In the genomic region with DNA sequence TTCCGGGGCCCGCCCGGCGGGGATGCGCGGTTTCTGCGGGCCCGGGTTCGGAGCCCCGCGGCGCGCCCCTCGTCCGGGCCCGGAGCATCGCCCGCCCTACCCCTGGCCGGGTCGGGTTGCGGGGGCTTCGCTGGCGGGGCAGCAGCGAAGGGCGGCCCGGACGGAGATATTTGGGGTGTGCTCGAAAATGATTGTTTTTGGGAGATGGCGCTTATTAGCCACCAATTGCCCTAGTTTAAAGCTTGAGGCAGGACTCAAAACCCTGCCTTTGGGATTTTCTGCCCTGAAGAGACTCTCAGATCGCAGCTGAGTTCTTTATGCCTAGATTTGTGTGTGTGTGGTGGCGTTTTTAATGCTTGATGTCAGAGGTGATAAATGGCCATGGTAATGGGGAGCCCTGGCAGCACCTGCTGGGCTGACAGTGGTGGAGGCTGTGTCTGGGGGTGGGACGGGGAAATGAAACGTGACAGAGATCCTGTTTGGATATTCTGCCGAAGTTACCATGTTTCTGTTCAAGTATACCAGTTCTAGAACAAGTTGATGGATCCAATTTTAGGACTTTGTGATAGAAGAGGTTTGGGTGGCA, we compare ENCODE assay signal across 8 cellular contexts. TPM values are rescaled to one million over a fixed set of nuclear protein-coding genes. Genes with fewer than 3 reads are reported as not detected.
A peak's percentile ranks its signal among the peaks of the same experiment; 100 is the strongest.
DNase-seq lines count a peak whose midpoint lies in the region; ATAC-seq and TF ChIP-seq lines count a peak whose summit lies in the region.

No MANE protein-coding gene starts in this region.

- H3K4me3 ChIP-seq in fibroblast of the aortic adventitia (ENCODE audit: low read depth, low read length) (peak overlapping the region; percentile 90), prostate gland (peak overlapping the region; percentile 64 to 92)

- no peaks in the 10 kb centered on the region for H3K36me3 ChIP-seq in prostate gland

- peaks cover 2% of the 10 kb centered on the region for H3K27me3 Mint-ChIP-seq in activated CD8-positive, alpha-beta T cell treated with anti-CD3 and anti-CD28 coated beads for 36 hours

- no peak for TF ChIP-seq POLR2A in prostate gland (IDR thresholded peaks at IDR 0.05)

- ATAC-seq in HG03460 (IDR thresholded peaks at IDR 0.05; ENCODE audit: unreplicated experiment) = peak; percentile 17
- ATAC-seq in activated CD8-positive, alpha-beta T cell treated with anti-CD3 and anti-CD28 coated beads for 36 hours = no peak
- no peak for ATAC-seq in HG03520 (IDR thresholded peaks at IDR 0.05; ENCODE audit: unreplicated experiment)

- H3K27ac ChIP-seq in prostate gland = peak overlapping the region; percentile 70 to 77

- WGBS in prostate gland = under 1% methylated on average over 9 of the region's 34 CpGs

- no peaks in the 10 kb centered on the region for H3K36me3 Mint-ChIP-seq in activated CD8-positive, alpha-beta T cell treated with anti-CD3 and anti-CD28 coated beads for 36 hours (ENCODE audit: low read depth)

- peak overlapping the region; percentile 81 for H3K4me3 Mint-ChIP-seq in activated CD8-positive, alpha-beta T cell treated with anti-CD3 and anti-CD28 coated beads for 36 hours

- H3K9me3 Mint-ChIP-seq in activated CD8-positive, alpha-beta T cell treated with anti-CD3 and anti-CD28 coated beads for 36 hours = no peaks in the 10 kb centered on the region

- POLR2A ChIA-PET in activated CD8-positive, alpha-beta T cell treated with anti-CD3 and anti-CD28 coated beads for 36 hours (lab: Charles Lee) = interaction anchor here (0.6 to 1.7 kb wide), 6 partner anchors 19 to 186 kb away, joined by 3 to 6 read pairs (median 3); partner anchors contain the start of genes HTD2 and RPP14

- intact Hi-C loops in activated CD8-positive, alpha-beta T cell treated with anti-CD3 and anti-CD28 coated beads for 36 hours (cut with micrococcal nuclease) = loop anchor here (5.0 kb wide), 1 partner anchor 40 kb away; no protein-coding TSS in a partner anchor
- intact Hi-C loops in prostate gland (cut with DNase I) = loop anchor here (5.0 kb wide), 3 partner anchors 40 to 160 kb away; partner anchors contain the start of gene PXK

- H3K4me1 Mint-ChIP-seq in activated CD8-positive, alpha-beta T cell treated with anti-CD3 and anti-CD28 coated beads for 36 hours (ENCODE audit: low read depth) = peaks cover 41% of the 10 kb centered on the region

- CTCF ChIA-PET in activated CD8-positive, alpha-beta T cell treated with anti-CD3 and anti-CD28 coated beads for 36 hours (lab: Charles Lee) = interaction anchor here (0.7 to 3.9 kb wide), 18 partner anchors 9 to 221 kb away, joined by 3 to 30 read pairs (median 4); partner anchors contain the start of genes HTD2 and RPP14

- peak overlapping the region; percentile 89 for H3K27ac Mint-ChIP-seq in activated CD8-positive, alpha-beta T cell treated with anti-CD3 and anti-CD28 coated beads for 36 hours

- no peaks in the 10 kb centered on the region for H3K9me3 ChIP-seq in prostate gland

- DNase-seq in NCI-H146 (lab: John Stamatoyannopoulos, UW) = peak; percentile 35
- DNase-seq in NCI-H146 treated with DMSO at 0.1 percent for 48 hours (lab: John Stamatoyannopoulos, UW; ENCODE audit: unreplicated experiment) = no peak
- peak; percentile 53 for DNase-seq in activated CD8-positive, alpha-beta T cell treated with anti-CD3 and anti-CD28 coated beads for 36 hours
- DNase-seq in fibroblast of the aortic adventitia (ENCODE audit: low read depth) = no peak
- DNase-seq in prostate gland (ENCODE audit: low spot score) = no peak
- DNase-seq in middle frontal gyrus (ENCODE audit: extremely low spot score, low spot score) = no peak

- no peaks in the 10 kb centered on the region for H3K27me3 ChIP-seq in prostate gland (replicated peaks; ENCODE audit: insufficient read depth)

- no peak for TF ChIP-seq CTCF in activated CD8-positive, alpha-beta T cell treated with anti-CD3 and anti-CD28 coated beads for 36 hours (IDR thresholded peaks at IDR 0.05)
- TF ChIP-seq CTCF in fibroblast of the aortic adventitia (IDR thresholded peaks at IDR 0.05; ENCODE audit: insufficient read depth, low read length) (no peak), prostate gland (IDR thresholded peaks at IDR 0.05) (no peak)

- H3K4me1 ChIP-seq in prostate gland (replicated peaks) = peaks cover 7% of the 10 kb centered on the region

RNA-seq across cellular contexts. Expression of gene KCTD6, which starts 0.6 kb away (rescaled TPM):
- total RNA-seq in activated CD8-positive, alpha-beta T cell treated with anti-CD3 and anti-CD28 coated beads for 36 hours = 1 to 10 TPM; 5.6 to 5.8 TPM
- total RNA-seq in fibroblast of the aortic adventitia (ENCODE audit: low replicate concordance) = 17.8 and 17.9 TPM in 2 replicates
- total RNA-seq in prostate gland = 10 to 100 TPM in 1 of 2 donors, 1 to 10 TPM in 1; 7.2 to 14.9 TPM

RNA-seq across cellular contexts. Expression of gene ACOX2, which starts 44.5 kb away (rescaled TPM):
- total RNA-seq in activated CD8-positive, alpha-beta T cell treated with anti-CD3 and anti-CD28 coated beads for 36 hours = not detected
- total RNA-seq in fibroblast of the aortic adventitia (ENCODE audit: low replicate concordance) (19.2 and 29.5 TPM in 2 replicates), prostate gland (10 to 100 TPM; 19.7 to 42.5 TPM)

RNA-seq across cellular contexts. Expression of gene PDHB, which starts 58.8 kb away (rescaled TPM):
- total RNA-seq in activated CD8-positive, alpha-beta T cell treated with anti-CD3 and anti-CD28 coated beads for 36 hours = 10 to 100 TPM; 53.9 to 58.8 TPM
- total RNA-seq in fibroblast of the aortic adventitia (ENCODE audit: low replicate concordance) = 75.4 and 82.3 TPM in 2 replicates
- total RNA-seq in prostate gland = 100 to 1,000 TPM in 1 of 2 donors, 10 to 100 TPM in 1; 69.6 to 129 TPM

Comparison
In these comparisons a context has a peak if more than half of its experiments do, and no peak if none do; other contexts are left out.
1. DNase-seq: peak in NCI-H146 (single experiment) and activated CD8-positive, alpha-beta T cell treated with anti-CD3 and anti-CD28 coated beads for 36 hours (single experiment); none in NCI-H146 treated with DMSO at 0.1 percent for 48 hours (single experiment), fibroblast of the aortic adventitia (single experiment), prostate gland (single experiment) and middle frontal gyrus (single experiment).
2. RNA of gene ACOX2, which starts 44.5 kb away (total RNA-seq): 19.7 to 42.5 TPM in prostate gland and 19.2 to 29.5 TPM in fibroblast of the aortic adventitia; not detected in activated CD8-positive, alpha-beta T cell treated with anti-CD3 and anti-CD28 coated beads for 36 hours; every median in the first group is over 10 times any median in the second.